In the genomic region with DNA sequence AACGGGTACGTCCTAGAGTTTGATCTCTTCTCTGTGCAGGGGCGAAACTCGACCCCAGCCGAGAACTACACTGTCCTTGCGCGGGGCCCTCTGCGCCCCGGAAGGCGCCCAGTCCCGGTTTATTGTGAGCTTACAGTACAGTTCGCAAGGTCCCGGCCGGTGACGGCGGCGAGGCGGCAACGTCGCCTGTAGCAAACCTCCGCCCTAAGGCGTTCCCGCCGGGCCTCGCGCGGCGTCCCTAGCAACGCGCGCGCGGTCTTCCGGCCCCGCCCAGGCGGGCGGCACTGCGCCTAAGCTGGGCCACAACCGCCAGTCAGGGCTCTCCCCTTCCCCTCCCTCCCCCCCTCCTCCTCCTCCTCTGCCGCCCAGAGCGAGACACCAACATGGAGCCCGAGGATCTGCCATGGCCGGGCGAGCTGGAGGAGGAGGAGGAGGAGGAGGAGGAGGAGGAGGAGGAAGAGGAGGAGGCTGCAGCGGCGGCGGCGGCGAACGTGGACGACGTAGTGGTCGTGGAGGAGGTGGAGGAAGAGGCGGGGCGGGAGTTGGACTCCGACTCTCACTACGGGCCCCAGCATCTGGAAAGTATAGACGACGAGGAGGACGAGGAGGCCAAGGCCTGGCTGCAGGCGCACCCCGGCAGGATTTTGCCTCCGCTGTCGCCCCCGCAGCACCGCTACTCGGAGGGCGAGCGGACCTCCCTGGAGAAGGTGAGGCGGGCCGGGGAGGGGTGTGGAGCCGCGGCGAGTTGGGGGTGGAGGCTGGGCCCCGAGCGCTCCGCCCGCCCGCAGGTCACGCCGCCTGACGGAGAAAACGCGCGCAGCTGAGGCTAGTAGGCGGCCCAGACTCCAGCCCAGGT, we compare ENCODE assay signal across 8 cellular contexts.
DNase-seq lines count a peak whose midpoint lies in the region; ATAC-seq lines count a peak whose summit lies in the region.

A gene with protein sequence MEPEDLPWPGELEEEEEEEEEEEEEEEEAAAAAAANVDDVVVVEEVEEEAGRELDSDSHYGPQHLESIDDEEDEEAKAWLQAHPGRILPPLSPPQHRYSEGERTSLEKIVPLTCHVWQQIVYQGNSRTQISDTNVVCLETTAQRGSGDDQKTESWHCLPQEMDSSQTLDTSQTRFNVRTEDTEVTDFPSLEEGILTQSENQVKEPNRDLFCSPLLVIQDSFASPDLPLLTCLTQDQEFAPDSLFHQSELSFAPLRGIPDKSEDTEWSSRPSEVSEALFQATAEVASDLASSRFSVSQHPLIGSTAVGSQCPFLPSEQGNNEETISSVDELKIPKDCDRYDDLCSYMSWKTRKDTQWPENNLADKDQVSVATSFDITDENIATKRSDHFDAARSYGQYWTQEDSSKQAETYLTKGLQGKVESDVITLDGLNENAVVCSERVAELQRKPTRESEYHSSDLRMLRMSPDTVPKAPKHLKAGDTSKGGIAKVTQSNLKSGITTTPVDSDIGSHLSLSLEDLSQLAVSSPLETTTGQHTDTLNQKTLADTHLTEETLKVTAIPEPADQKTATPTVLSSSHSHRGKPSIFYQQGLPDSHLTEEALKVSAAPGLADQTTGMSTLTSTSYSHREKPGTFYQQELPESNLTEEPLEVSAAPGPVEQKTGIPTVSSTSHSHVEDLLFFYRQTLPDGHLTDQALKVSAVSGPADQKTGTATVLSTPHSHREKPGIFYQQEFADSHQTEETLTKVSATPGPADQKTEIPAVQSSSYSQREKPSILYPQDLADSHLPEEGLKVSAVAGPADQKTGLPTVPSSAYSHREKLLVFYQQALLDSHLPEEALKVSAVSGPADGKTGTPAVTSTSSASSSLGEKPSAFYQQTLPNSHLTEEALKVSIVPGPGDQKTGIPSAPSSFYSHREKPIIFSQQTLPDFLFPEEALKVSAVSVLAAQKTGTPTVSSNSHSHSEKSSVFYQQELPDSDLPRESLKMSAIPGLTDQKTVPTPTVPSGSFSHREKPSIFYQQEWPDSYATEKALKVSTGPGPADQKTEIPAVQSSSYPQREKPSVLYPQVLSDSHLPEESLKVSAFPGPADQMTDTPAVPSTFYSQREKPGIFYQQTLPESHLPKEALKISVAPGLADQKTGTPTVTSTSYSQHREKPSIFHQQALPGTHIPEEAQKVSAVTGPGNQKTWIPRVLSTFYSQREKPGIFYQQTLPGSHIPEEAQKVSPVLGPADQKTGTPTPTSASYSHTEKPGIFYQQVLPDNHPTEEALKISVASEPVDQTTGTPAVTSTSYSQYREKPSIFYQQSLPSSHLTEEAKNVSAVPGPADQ (N-terminal part only) (plus strand): TSS at position 351 of the 856 bp plus-strand sequence. CDS start 33 bp downstream, at position 384.

- H4K20me1 ChIP-seq in BLaER1 treated with 17β-estradiol and CSF1 and Interleukin-3, amounts not matched to agents 10 nM and 100 nM: peaks cover 0 to 41% (median 3%) of the 10 kb centered on the region in 11 experiments; a peak in 8 of 22 replicates

- DNase-seq in NCI-H524 treated with DMSO at 0.1 percent for 48 hours (lab: John Stamatoyannopoulos, UW): peak; percentile 57
- DNase-seq in activated CD4-positive, alpha-beta T cell treated with anti-CD3 and anti-CD28 coated beads for 4 hours: peak; percentile 83 to 85
- peak; percentile 53 to 81 (median 70) for DNase-seq in stimulated activated CD4-positive, alpha-beta T cell treated with anti-CD3 and anti-CD28 coated beads, Interleukin-1b, Interleukin-23, amount 100 ng/mL, for 24 hours (ENCODE audit: low read depth in 4 of 4, low spot score in 1 of 4)

- no peaks in the 10 kb centered on the region for H3K27me3 ChIP-seq in BLaER1 treated with 17β-estradiol and CSF1 and Interleukin-3, amounts not matched to agents 10 nM and 100 nM
- H3K27me3 ChIP-seq in layer of hippocampus (ENCODE audit: control insufficient read depth, insufficient read depth, low read length): no peaks in the 10 kb centered on the region

- peak within 1 kb of the TSS; percentile 79 to 90 (median 84) for H3K4me3 ChIP-seq in BLaER1 treated with 17β-estradiol and CSF1 and Interleukin-3, amounts not matched to agents 10 nM and 100 nM

- H3K9ac ChIP-seq in BLaER1 treated with 17β-estradiol and CSF1 and Interleukin-3, amounts not matched to agents 10 nM and 100 nM: peak within 1 kb of the TSS; percentile 78 to 89 (median 84)

- ATAC-seq in GM19324 (IDR thresholded peaks at IDR 0.05; ENCODE audit: low FRiP score, unreplicated experiment): peak; percentile 96
- ATAC-seq in HG03460 (IDR thresholded peaks at IDR 0.05; ENCODE audit: unreplicated experiment): peak; percentile 82

- H3K4me1 ChIP-seq in BLaER1 treated with 17β-estradiol and CSF1 and Interleukin-3, amounts not matched to agents 10 nM and 100 nM: peaks cover 17 to 25% (median 22%) of the 10 kb centered on the region in 10 experiments

- H3K4me2 ChIP-seq in BLaER1 treated with 17β-estradiol and CSF1 and Interleukin-3, amounts not matched to agents 10 nM and 100 nM: peak within 1 kb of the TSS; percentile 82 to 95 (median 90)

- peak within 1 kb of the TSS; percentile 57 to 87 (median 80) for H3K27ac ChIP-seq in BLaER1 treated with 17β-estradiol and CSF1 and Interleukin-3, amounts not matched to agents 10 nM and 100 nM
- H3K27ac ChIP-seq in cingulate gyrus (ENCODE audit: low read depth, low read length) (peak within 1 kb of the TSS; percentile 56), layer of hippocampus (ENCODE audit: low read depth, low read length) (peak within 1 kb of the TSS; percentile 88)

- no peaks in the 10 kb centered on the region for H3K9me3 ChIP-seq in BLaER1 treated with 17β-estradiol and CSF1 and Interleukin-3, amounts not matched to agents 10 nM and 100 nM (replicated peaks in 1 of 11)

- H3K36me3 ChIP-seq in BLaER1 treated with 17β-estradiol and CSF1 and Interleukin-3, amounts not matched to agents 10 nM and 100 nM: peaks cover 0 to 11% (median 0%) of the 10 kb centered on the region in 11 experiments; a peak in 3 of 22 replicates

Comparison
In these comparisons a context has a peak if more than half of its experiments do, and no peak if none do; other contexts are left out.
1. Peak in every context shown above with its lines: DNase-seq, ATAC-seq, H3K4me3 ChIP-seq and H3K27ac ChIP-seq.